Comparison of ENCODE assay signal across 17 cellular contexts in genomic region chr9:135221951-135222631, GRCh38.
DNase-seq lines count a peak whose midpoint lies in the region; ATAC-seq, FAIRE-seq and TF ChIP-seq lines count a peak whose summit lies in the region.
"Had no signal": no experiment of that assay in that cellular context is flagged by ENCODE, and none has a peak within 500 bp of the region (broad histone marks: within the 10 kb centered on the region; RNA-seq: fewer than 3 reads in every experiment).

No MANE protein-coding gene starts in this region.

- H3F3A ChIP-seq in GM23338 (replicated peaks; ENCODE audit: low read depth), result peaks cover 9% of the 10 kb centered on the region

- H3K4me1 ChIP-seq in BLaER1 treated with 17β-estradiol and CSF1 and Interleukin-3, amounts not matched to agents 10 nM and 100 nM, result peaks cover 21 to 92% (median 72%) of the 10 kb centered on the region in 10 experiments
- peaks cover 4% of the 10 kb centered on the region; the same call in 1 of the 2 replicates for H3K4me1 ChIP-seq in GM23338 (ENCODE audit: insufficient read depth)
- no peaks in the 10 kb centered on the region; the same call in 1 of the 2 replicates for H3K4me1 ChIP-seq in GM12878 (ENCODE audit: control insufficient read depth, insufficient read depth, low read length)
- no peaks in the 10 kb centered on the region for H3K4me1 ChIP-seq in Karpas-422 (ENCODE audit: low read length)

- H3K4me3 Mint-ChIP-seq in GM23338, result no peak overlapping the region
- H3K4me3 Mint-ChIP-seq in natural killer cell treated with Interleukin-12 subunit alpha and Interleukin-12 subunit beta and Interleukin-15 and Interleukin-18, amount 100 ng/mL, for 72 hours, result no peak overlapping the region
- H3K4me3 Mint-ChIP-seq: activated CD4-positive, alpha-beta memory T cell treated with anti-CD3 and anti-CD28 coated beads, Interleukin-2, amount 10 ng/mL, durations not matched to agents 7 days and 5 days; B cell; memory B cell had no signal

- in situ Hi-C loops in GM12878 (cut with MboI), result no loop called here

- no peaks in the 10 kb centered on the region for H3K36me3 Mint-ChIP-seq in GM23338 (ENCODE audit: low read depth)
- H3K36me3 Mint-ChIP-seq in natural killer cell treated with Interleukin-12 subunit alpha and Interleukin-12 subunit beta and Interleukin-15 and Interleukin-18, amount 100 ng/mL, for 72 hours, result no peaks in the 10 kb centered on the region
- H3K36me3 Mint-ChIP-seq: memory B cell had no signal

- H3K9me3 ChIP-seq in BLaER1 treated with 17β-estradiol and CSF1 and Interleukin-3, amounts not matched to agents 10 nM and 100 nM (replicated peaks in 1 of 11), result no peaks in the 10 kb centered on the region
- H3K9me3 ChIP-seq in GM12878 (replicated peaks; ENCODE audit: control insufficient read depth, insufficient read depth, low read length), result peaks cover 1% of the 10 kb centered on the region; the same call in 1 of the 3 replicates
- H3K9me3 ChIP-seq in Karpas-422 (ENCODE audit: low read length), result peaks cover 9% of the 10 kb centered on the region; the same call in 1 of the 2 replicates

- TF ChIP-seq POLR2A in GM12878 (IDR thresholded peaks at IDR 0.05; ENCODE audit: low read depth, low read length), result no peak

- H3K36me3 ChIP-seq in BLaER1 treated with 17β-estradiol and CSF1 and Interleukin-3, amounts not matched to agents 10 nM and 100 nM, result no peaks in the 10 kb centered on the region
- H3K36me3 ChIP-seq in GM23338 (ENCODE audit: insufficient read depth), result no peaks in the 10 kb centered on the region
- no peaks in the 10 kb centered on the region for H3K36me3 ChIP-seq in GM12878 (ENCODE audit: control insufficient read depth in 2 of 2, insufficient read depth in 2 of 2, low read length in 1 of 2)
- H3K36me3 ChIP-seq in Karpas-422 (ENCODE audit: insufficient read depth, low read length), result no peaks in the 10 kb centered on the region

- ATAC-seq in GM23338 (peak; percentile 67), GM12878 (peak; percentile 46)
- ATAC-seq in natural killer cell treated with Interleukin-12 subunit alpha and Interleukin-12 subunit beta and Interleukin-15 and Interleukin-18, amount 100 ng/mL, for 72 hours, result peak; percentile 25 to 48

- H3K79me2 ChIP-seq in GM23338 (replicated peaks; ENCODE audit: insufficient read depth) (no peaks in the 10 kb centered on the region), GM12878 (ENCODE audit: control insufficient read depth, insufficient read depth, low read length) (no peaks in the 10 kb centered on the region), Karpas-422 (ENCODE audit: low read length) (no peaks in the 10 kb centered on the region)

- 17% methylated on average over 15 of the region's 16 CpGs for WGBS in GM12878 (ENCODE audit: insufficient coverage, insufficient replicate concordance, low lambda C conversion rate, missing lambda C conversion rate)

- no peak overlapping the region for H3K27ac Mint-ChIP-seq in GM23338
- no peak overlapping the region for H3K27ac Mint-ChIP-seq in natural killer cell treated with Interleukin-12 subunit alpha and Interleukin-12 subunit beta and Interleukin-15 and Interleukin-18, amount 100 ng/mL, for 72 hours
- H3K27ac Mint-ChIP-seq: activated CD4-positive, alpha-beta memory T cell treated with anti-CD3 and anti-CD28 coated beads, Interleukin-2, amount 10 ng/mL, durations not matched to agents 7 days and 5 days; B cell; memory B cell had no signal

- peak overlapping the region; percentile 65 to 97 (median 79) for H3K4me2 ChIP-seq in BLaER1 treated with 17β-estradiol and CSF1 and Interleukin-3, amounts not matched to agents 10 nM and 100 nM
- H3K4me2 ChIP-seq in GM23338 (peak overlapping the region; percentile 20; the same call in 1 of the 2 replicates), GM12878 (ENCODE audit: control insufficient read depth, insufficient read depth) (no peak overlapping the region), Karpas-422 (ENCODE audit: low read depth, low read length, poor library complexity, severe bottlenecking) (no peak overlapping the region)
- H3K4me2 ChIP-seq: KMS-11 had no signal

- peaks cover 49% of the 10 kb centered on the region for H3K4me1 Mint-ChIP-seq in GM23338
- H3K4me1 Mint-ChIP-seq in natural killer cell treated with Interleukin-12 subunit alpha and Interleukin-12 subunit beta and Interleukin-15 and Interleukin-18, amount 100 ng/mL, for 72 hours (ENCODE audit: low read depth in 2 of 2), result no peaks in the 10 kb centered on the region
- H3K4me1 Mint-ChIP-seq: activated CD4-positive, alpha-beta memory T cell treated with anti-CD3 and anti-CD28 coated beads, Interleukin-2, amount 10 ng/mL, durations not matched to agents 7 days and 5 days; B cell; memory B cell had no signal

- SMC1A ChIA-PET in GM12878 (lab: Charles Lee; ENCODE audit: uncharacterized antibody, unreplicated experiment), result no interaction called here

- peak; percentile 60 for DNase-seq in GM23338 (ENCODE audit: low spot score)
- DNase-seq in GM12878 (ENCODE audit: low read depth, low spot score), result no peak
- peak; percentile 41 for DNase-seq in natural killer cell treated with Interleukin-12 subunit alpha and Interleukin-12 subunit beta and Interleukin-15 and Interleukin-18, amount 100 ng/mL, for 72 hours (ENCODE audit: low spot score)
- DNase-seq in activated CD8-positive, alpha-beta memory T cell treated with anti-CD3 and anti-CD28 coated beads, Interleukin-2, amount 50 U/mL, for 48 hours, result no peak
- DNase-seq in activated T-cell treated with anti-CD3 and anti-CD28 coated beads, Interleukin-2, amount 50 U/mL, for 48 hours, result no peak
- no peak for DNase-seq in NOMO-1 treated with dmso at 0.1 percent for 144 hours (lab: John Stamatoyannopoulos, UW; ENCODE audit: unreplicated experiment)
- DNase-seq in Karpas-422, result no peak
- DNase-seq: activated CD4-positive, alpha-beta memory T cell treated with anti-CD3 and anti-CD28 coated beads, Interleukin-2, amount 10 ng/mL, durations not matched to agents 7 days and 5 days; DMS153; NCI-H146; NCI-H526 treated with DMSO at 0.1 percent for 48 hours; nucleus accumbens; T-helper 9 cell had no signal

- peaks cover 0 to 16% (median 0%) of the 10 kb centered on the region in 11 experiments; a peak in 3 of 22 replicates for H4K20me1 ChIP-seq in BLaER1 treated with 17β-estradiol and CSF1 and Interleukin-3, amounts not matched to agents 10 nM and 100 nM
- no peaks in the 10 kb centered on the region for H4K20me1 ChIP-seq in GM23338 (replicated peaks; ENCODE audit: insufficient read depth)
- H4K20me1 ChIP-seq in GM12878 (ENCODE audit: control insufficient read depth, insufficient read depth), result no peaks in the 10 kb centered on the region
- no peaks in the 10 kb centered on the region for H4K20me1 ChIP-seq in Karpas-422 (ENCODE audit: insufficient read depth, low read depth, low read length)

- no peaks in the 10 kb centered on the region for H3K27me3 ChIP-seq in BLaER1 treated with 17β-estradiol and CSF1 and Interleukin-3, amounts not matched to agents 10 nM and 100 nM
- H3K27me3 ChIP-seq in GM23338 (ENCODE audit: insufficient read depth) (no peaks in the 10 kb centered on the region), GM12878 (replicated peaks in 1 of 2; ENCODE audit: control insufficient read depth in 2 of 2, insufficient read depth in 2 of 2, low read length in 1 of 2) (no peaks in the 10 kb centered on the region), Karpas-422 (ENCODE audit: low read length) (no peaks in the 10 kb centered on the region)

- H3K9me2 ChIP-seq in GM23338 (ENCODE audit: insufficient read depth) (no peaks in the 10 kb centered on the region), Karpas-422 (replicated peaks; ENCODE audit: insufficient read depth, low read length) (no peaks in the 10 kb centered on the region)

- H3K9me3 Mint-ChIP-seq in GM23338, result no peaks in the 10 kb centered on the region; the same call in 2 of the 3 replicates
- H3K9me3 Mint-ChIP-seq in natural killer cell treated with Interleukin-12 subunit alpha and Interleukin-12 subunit beta and Interleukin-15 and Interleukin-18, amount 100 ng/mL, for 72 hours, result no peaks in the 10 kb centered on the region
- H3K9me3 Mint-ChIP-seq: activated CD4-positive, alpha-beta memory T cell treated with anti-CD3 and anti-CD28 coated beads, Interleukin-2, amount 10 ng/mL, durations not matched to agents 7 days and 5 days; memory B cell had no signal

- no peak for FAIRE-seq in GM12878 (lab: Jason Lieb, UNC)

- POLR2A ChIA-PET in GM12878 (lab: Charles Lee), result no interaction called here

- RAD21 ChIA-PET in GM12878 (lab: Charles Lee; ENCODE audit: unreplicated experiment), result no interaction called here

- peaks cover 17% of the 10 kb centered on the region for H3K27me3 Mint-ChIP-seq in GM23338 (ENCODE audit: insufficient read depth, low read depth, poor library complexity)
- H3K27me3 Mint-ChIP-seq in natural killer cell treated with Interleukin-12 subunit alpha and Interleukin-12 subunit beta and Interleukin-15 and Interleukin-18, amount 100 ng/mL, for 72 hours, result peaks cover 2 to 6% of the 10 kb centered on the region in 2 donors
- H3K27me3 Mint-ChIP-seq: activated CD4-positive, alpha-beta memory T cell treated with anti-CD3 and anti-CD28 coated beads, Interleukin-2, amount 10 ng/mL, durations not matched to agents 7 days and 5 days had no signal

- peak overlapping the region in 4 of 11 experiments; percentile 2 to 42 (median 12); a peak in 2 of 22 replicates for H3K27ac ChIP-seq in BLaER1 treated with 17β-estradiol and CSF1 and Interleukin-3, amounts not matched to agents 10 nM and 100 nM
- no peak overlapping the region for H3K27ac ChIP-seq in GM23338 (ENCODE audit: low read depth)
- H3K27ac ChIP-seq in GM12878 (ENCODE audit: control insufficient read depth, insufficient read depth), result no peak overlapping the region
- H3K27ac ChIP-seq in Karpas-422 (ENCODE audit: low read length), result no peak overlapping the region
- H3K27ac ChIP-seq: KMS-11 had no signal

- TF ChIP-seq EP300 in GM12878 (IDR thresholded peaks at IDR 0.05; ENCODE audit: borderline replicate concordance in 1 of 2, control insufficient read depth in 1 of 2, low read depth in 2 of 2, low read length in 2 of 2), result no peak

- BruUV-seq in GM12878 (replicated peaks; lab: Mats Ljungman, UMichigan), result no TSS peak

- no peak overlapping the region; a peak in 1 of 20 replicates for H3K4me3 ChIP-seq in BLaER1 treated with 17β-estradiol and CSF1 and Interleukin-3, amounts not matched to agents 10 nM and 100 nM
- H3K4me3 ChIP-seq in GM23338 (no peak overlapping the region), GM12878 (no peak overlapping the region), Karpas-422 (ENCODE audit: low read length) (no peak overlapping the region)

- H2AFZ ChIP-seq in GM23338 (peak overlapping the region; percentile 59; the same call in 1 of the 2 replicates), GM12878 (ENCODE audit: control insufficient read depth, low read depth, low read length) (no peak overlapping the region), Karpas-422 (ENCODE audit: low read length) (no peak overlapping the region)

- intact Hi-C loops in GM12878 (cut with micrococcal nuclease; ENCODE audit: unreplicated experiment), result no loop called here

- peak overlapping the region in 8 of 11 experiments; percentile 23 to 57 (median 46); a peak in 11 of 22 replicates for H3K9ac ChIP-seq in BLaER1 treated with 17β-estradiol and CSF1 and Interleukin-3, amounts not matched to agents 10 nM and 100 nM
- H3K9ac ChIP-seq in GM12878 (ENCODE audit: control insufficient read depth, insufficient read depth, low read length), result no peak overlapping the region
- no peak overlapping the region for H3K9ac ChIP-seq in Karpas-422 (ENCODE audit: low read length)
- H3K9ac ChIP-seq: KMS-11 had no signal

- no peak for TF ChIP-seq RAD21 in GM12878 (IDR thresholded peaks at IDR 0.05; ENCODE audit: insufficient read depth, low read depth, low read length)

- CTCF ChIA-PET in GM12878 (lab: Yijun Ruan, JAX), result no interaction called here

- TF ChIP-seq CTCF in GM23338 (conservative IDR thresholded peaks at IDR 0.05; ENCODE audit: low read depth in 2 of 2) (peak; percentile 33 to 34), GM12878 (IDR thresholded peaks at IDR 0.05 in 2 of 3, conservative IDR thresholded peaks at IDR 0.05 in 1 of 3; ENCODE audit: control insufficient read depth in 2 of 3, extremely low read depth in 1 of 3, insufficient read depth in 1 of 3, low read depth in 3 of 3, low read length in 3 of 3) (no peak)

Comparison
In these comparisons a context has a peak if more than half of its experiments do, and no peak if none do; other contexts are left out.
1. H3K4me2 ChIP-seq: peak in BLaER1 treated with 17β-estradiol and CSF1 and Interleukin-3, amounts not matched to agents 10 nM and 100 nM (11 of 11) and GM23338 (single experiment); none in GM12878 (single experiment) and Karpas-422 (single experiment).
2. H3K9ac ChIP-seq: peak in BLaER1 treated with 17β-estradiol and CSF1 and Interleukin-3, amounts not matched to agents 10 nM and 100 nM (8 of 11); none in GM12878 (single experiment) and Karpas-422 (single experiment).
3. DNase-seq: peak in GM23338 (single experiment) and natural killer cell treated with Interleukin-12 subunit alpha and Interleukin-12 subunit beta and Interleukin-15 and Interleukin-18, amount 100 ng/mL, for 72 hours (single experiment); none in GM12878 (single experiment), activated CD8-positive, alpha-beta memory T cell treated with anti-CD3 and anti-CD28 coated beads, Interleukin-2, amount 50 U/mL, for 48 hours (single experiment), activated T-cell treated with anti-CD3 and anti-CD28 coated beads, Interleukin-2, amount 50 U/mL, for 48 hours (0 of 2), NOMO-1 treated with dmso at 0.1 percent for 144 hours (single experiment) and Karpas-422 (single experiment).
4. CTCF ChIP-seq: peak in GM23338 (2 of 2); none in GM12878 (0 of 3).
5. Peak in every context shown above with its lines, with median percentiles within 50 percentile points of each other: ATAC-seq.